In genomic region chr18:3592864-3593263, GRCh38 we compare ENCODE assay signal across 10 cellular contexts.
DNase-seq lines count a peak whose midpoint lies in the region; ATAC-seq and TF ChIP-seq lines count a peak whose summit lies in the region.
"Had no signal": no experiment of that assay in that cellular context is flagged by ENCODE, and none has a peak within 500 bp of the region (broad histone marks: within the 10 kb centered on the region; RNA-seq: fewer than 3 reads in every experiment).

No MANE protein-coding gene starts in this region.

- CTCF ChIA-PET in activated naive CD4-positive, alpha-beta T cell treated with anti-CD3 and anti-CD28 coated beads for 36 hours (lab: Charles Lee), result interaction anchor here (0.6 to 6.1 kb wide), 5 partner anchors 14 to 346 kb away, joined by 3 to 63 read pairs (median 11); no protein-coding TSS in a partner anchor
- CTCF ChIA-PET in MCF 10A (lab: Yijun Ruan, JAX), result interaction anchor here (0.6 to 6.4 kb wide), 5 partner anchors 11 to 311 kb away, joined by 3 to 76 read pairs (median 6); no protein-coding TSS in a partner anchor

- no peak for TF ChIP-seq POLR2A in transverse colon (IDR thresholded peaks at IDR 0.05)

- no peak for TF ChIP-seq EP300 in transverse colon (IDR thresholded peaks at IDR 0.05; ENCODE audit: low read depth)

- H3K9ac ChIP-seq in mucosa of rectum (ENCODE audit: low read depth in 1 of 2, low read length in 2 of 2), result peak overlapping the region; percentile 80 to 88

- H3K36me3 Mint-ChIP-seq in activated naive CD4-positive, alpha-beta T cell treated with anti-CD3 and anti-CD28 coated beads for 36 hours (ENCODE audit: low read depth), result peaks cover 21% of the 10 kb centered on the region
- H3K36me3 Mint-ChIP-seq in MCF 10A (ENCODE audit: insufficient read depth, unreplicated experiment), result peaks cover 12% of the 10 kb centered on the region

- H3K36me3 ChIP-seq in mucosa of rectum (ENCODE audit: control insufficient read depth in 2 of 2, insufficient read depth in 2 of 2, low read length in 2 of 2), result peaks cover 0 to 3% of the 10 kb centered on the region in 2 donors
- no peaks in the 10 kb centered on the region for H3K36me3 ChIP-seq in transverse colon

- ATAC-seq in GM18511 (IDR thresholded peaks at IDR 0.05; ENCODE audit: unreplicated experiment), result no peak

- H3K4me3 ChIP-seq in mucosa of rectum (ENCODE audit: low read length in 2 of 2) (no peak overlapping the region), transverse colon (no peak overlapping the region)

- intact Hi-C loops in activated naive CD4-positive, alpha-beta T cell treated with anti-CD3 and anti-CD28 coated beads for 36 hours (cut with micrococcal nuclease), result loop anchor here (5.0 to 10.0 kb wide), 3 partner anchors 251 to 938 kb away; partner anchors contain the start of genes MYL12B and SMCHD1
- intact Hi-C loops in MCF 10A (cut with micrococcal nuclease), result loop anchor here (5.0 to 10.0 kb wide), 2 partner anchors 208 to 331 kb away; partner anchors contain the start of gene MYL12B
- intact Hi-C loops in transverse colon (cut with DNase I; ENCODE audit: low total_unique reads), result no loop called here

- H3K27me3 ChIP-seq in mucosa of rectum (ENCODE audit: control insufficient read depth in 2 of 2, insufficient read depth in 2 of 2, low read length in 2 of 2), result no peaks in the 10 kb centered on the region
- H3K27me3 ChIP-seq in transverse colon, result no peaks in the 10 kb centered on the region

- H3K4me1 ChIP-seq in mucosa of rectum (ENCODE audit: control insufficient read depth in 2 of 2, insufficient read depth in 2 of 2, low read length in 2 of 2) (peaks cover 33 to 40% of the 10 kb centered on the region in 2 donors), transverse colon (peaks cover 22 to 45% (median 42%) of the 10 kb centered on the region in 4 donors)

- no peaks in the 10 kb centered on the region for H3K9me3 Mint-ChIP-seq in activated naive CD4-positive, alpha-beta T cell treated with anti-CD3 and anti-CD28 coated beads for 36 hours
- H3K9me3 Mint-ChIP-seq in MCF 10A (ENCODE audit: unreplicated experiment), result no peaks in the 10 kb centered on the region

- POLR2A ChIA-PET in MCF 10A (lab: Yijun Ruan, JAX), result interaction anchor here (1.3 to 7.1 kb wide), 12 partner anchors 13 to 327 kb away, joined by 4 to 325 read pairs (median 24); partner anchors contain the start of gene TGIF1

- in situ Hi-C loops in transverse colon (cut with MboI; ENCODE audit: low pct_ligation_motif_present in 1 of 4, low pct_unique_long_range_greater_than_20kb in 1 of 4, low sequenced_read_pairs in 3 of 4), result loop anchor here (10.0 to 25.0 kb wide), 4 partner anchors 72 to 306 kb away; partner anchors contain the start of gene TGIF1 (in 1 of the 4)

- no peak for DNase-seq in activated naive CD4-positive, alpha-beta T cell treated with anti-CD3 and anti-CD28 coated beads for 36 hours
- no peak for DNase-seq in activated naive CD4-positive, alpha-beta T cell (lab: John Stamatoyannopoulos, UW)
- DNase-seq in MCF 10A (ENCODE audit: unreplicated experiment), result no peak
- DNase-seq in transverse colon, result no peak
- DNase-seq in NCI-H1436 (lab: John Stamatoyannopoulos, UW), result no peak
- no peak for DNase-seq in SKM-1 (lab: John Stamatoyannopoulos, UW; ENCODE audit: unreplicated experiment)
- DNase-seq: NCI-H524; stimulated activated CD4-positive, alpha-beta T cell treated with anti-CD3 and anti-CD28 coated beads, Interleukin-12 subunit alpha, Interleukin-12 subunit beta, amount 100 ng/mL, for 4 hours had no signal

- peak overlapping the region; percentile 100 for H3K27ac Mint-ChIP-seq in activated naive CD4-positive, alpha-beta T cell treated with anti-CD3 and anti-CD28 coated beads for 36 hours
- peak overlapping the region; percentile 98 for H3K27ac Mint-ChIP-seq in MCF 10A (ENCODE audit: low read depth, unreplicated experiment)

- peaks cover 47% of the 10 kb centered on the region for H3K4me1 Mint-ChIP-seq in activated naive CD4-positive, alpha-beta T cell treated with anti-CD3 and anti-CD28 coated beads for 36 hours (ENCODE audit: low read depth)
- H3K4me1 Mint-ChIP-seq in MCF 10A (ENCODE audit: insufficient read depth, unreplicated experiment), result peaks cover 40% of the 10 kb centered on the region

- BruUV-seq in MCF 10A (replicated peaks; lab: Mats Ljungman, UMichigan), result no TSS peak

- H3K9me3 ChIP-seq in mucosa of rectum (ENCODE audit: control insufficient read depth in 2 of 2, low read length in 2 of 2) (no peaks in the 10 kb centered on the region), transverse colon (no peaks in the 10 kb centered on the region)

- H3K27ac ChIP-seq in mucosa of rectum (ENCODE audit: low read depth in 2 of 2, low read length in 2 of 2) (peak overlapping the region; percentile 95 to 98), transverse colon (peak overlapping the region; percentile 96 to 99 (median 98))

- H3K27me3 Mint-ChIP-seq in activated naive CD4-positive, alpha-beta T cell treated with anti-CD3 and anti-CD28 coated beads for 36 hours (ENCODE audit: low read depth), result no peaks in the 10 kb centered on the region
- no peaks in the 10 kb centered on the region for H3K27me3 Mint-ChIP-seq in MCF 10A (ENCODE audit: insufficient read depth, unreplicated experiment)

- WGBS in transverse colon (ENCODE audit: low coverage in 1 of 2), 2 donors, result 47 to 69% methylated on average over 3 to 6 of the region's 6 CpGs

- TF ChIP-seq CTCF in MCF 10A (IDR thresholded peaks at IDR 0.05; ENCODE audit: unreplicated experiment), result no peak
- TF ChIP-seq CTCF in transverse colon (IDR thresholded peaks at IDR 0.05), result no peak

- no peak overlapping the region for H3K4me3 Mint-ChIP-seq in activated naive CD4-positive, alpha-beta T cell treated with anti-CD3 and anti-CD28 coated beads for 36 hours
- peak overlapping the region; percentile 82 for H3K4me3 Mint-ChIP-seq in MCF 10A (ENCODE audit: unreplicated experiment)
